8 cellular contexts compared by ENCODE assay signal in the genomic region with DNA sequence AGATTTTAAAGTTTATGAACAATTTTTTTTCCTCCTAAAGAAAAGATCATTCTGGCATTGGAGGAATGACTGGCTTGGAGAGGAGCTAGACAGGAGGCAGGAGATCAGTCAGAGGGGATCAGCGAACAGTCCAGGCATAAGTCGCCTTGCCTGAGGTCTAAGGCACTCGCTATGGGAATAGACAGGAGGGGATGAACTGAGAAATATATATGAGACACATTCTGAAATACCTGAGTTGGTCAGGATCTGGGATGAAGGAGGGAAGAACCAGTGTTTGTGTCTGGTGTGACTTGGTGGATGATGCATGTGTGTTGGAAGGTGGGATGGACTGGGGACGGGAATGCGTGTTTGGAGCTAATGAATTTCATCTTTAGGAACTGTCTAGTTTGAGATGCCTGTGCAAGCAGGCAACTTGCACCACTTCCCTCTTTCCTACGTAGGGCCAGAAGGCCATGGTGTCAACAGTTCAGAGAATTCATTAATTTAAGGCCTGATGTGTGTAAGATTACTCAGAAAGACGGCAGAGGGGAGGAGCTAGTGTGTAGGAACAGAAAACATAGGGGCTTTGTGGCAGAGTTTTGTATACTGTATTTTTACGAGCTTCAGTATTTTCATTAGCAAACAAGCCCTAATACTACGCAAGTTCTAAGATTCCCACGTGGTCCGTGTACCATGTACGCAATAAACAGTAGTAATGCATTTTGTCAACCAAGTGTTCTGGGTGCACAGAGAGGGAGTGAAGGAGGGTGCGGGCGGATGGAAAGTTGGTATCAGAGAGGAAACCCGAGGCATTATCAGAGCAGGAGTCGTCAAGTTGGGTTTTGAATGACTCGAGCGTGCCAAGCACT. TPM values are rescaled to one million over a fixed set of nuclear protein-coding genes. Genes with fewer than 3 reads are reported as not detected.
DNase-seq lines count a peak whose midpoint lies in the region; ATAC-seq and TF ChIP-seq lines count a peak whose summit lies in the region.

No MANE protein-coding gene starts in this region.

- H3K27me3 Mint-ChIP-seq in endothelial cell (ENCODE audit: unreplicated experiment), result peaks cover 5% of the 10 kb centered on the region
- H3K27me3 Mint-ChIP-seq in naive thymus-derived CD4-positive, alpha-beta T cell, result no peaks in the 10 kb centered on the region

- H3K4me1 ChIP-seq in HUES64 (ENCODE audit: insufficient read depth, low read length), result peaks cover 15% of the 10 kb centered on the region; the same call in 1 of the 2 replicates
- H3K4me1 ChIP-seq in naive thymus-derived CD4-positive, alpha-beta T cell (ENCODE audit: control insufficient read depth in 2 of 2, insufficient read depth in 2 of 2, low read length in 2 of 2), result peaks cover 8 to 14% of the 10 kb centered on the region in 2 donors
- peaks cover 10 to 23% (median 18%) of the 10 kb centered on the region in 4 donors for H3K4me1 ChIP-seq in transverse colon

- H3K4me3 Mint-ChIP-seq in endothelial cell (ENCODE audit: unreplicated experiment), result peak overlapping the region; percentile 93
- H3K4me3 Mint-ChIP-seq in naive thymus-derived CD4-positive, alpha-beta T cell, result peak overlapping the region; percentile 86 to 97 (median 94)

- H3K4me1 Mint-ChIP-seq in endothelial cell (ENCODE audit: unreplicated experiment), result peaks cover 12% of the 10 kb centered on the region
- peaks cover 17 to 41% (median 28%) of the 10 kb centered on the region in 7 donors for H3K4me1 Mint-ChIP-seq in naive thymus-derived CD4-positive, alpha-beta T cell

- H3K9me3 ChIP-seq in HUES64 (ENCODE audit: insufficient read depth, low read depth, low read length) (no peaks in the 10 kb centered on the region), transverse colon (no peaks in the 10 kb centered on the region)
- H3K9me3 ChIP-seq in naive thymus-derived CD4-positive, alpha-beta T cell (ENCODE audit: control insufficient read depth in 2 of 3, low read length in 3 of 3), result no peaks in the 10 kb centered on the region

- intact Hi-C loops in naive thymus-derived CD4-positive, alpha-beta T cell (cut with micrococcal nuclease), result loop anchor here (1.0 to 10.0 kb wide), 5 partner anchors 116 to 513 kb away; a partner anchor contains a TSS
- intact Hi-C loops in transverse colon (cut with DNase I; ENCODE audit: low total_unique reads), result no loop called here

- POLR2A ChIA-PET in naive thymus-derived CD4-positive, alpha-beta T cell (lab: Charles Lee), result interaction anchor here (1.0 to 1.8 kb wide), 3 partner anchors 11 to 59 kb away, joined by 3 to 6 read pairs (median 3); no protein-coding TSS in a partner anchor
- POLR2A ChIA-PET in HEK293T (lab: Yijun Ruan, JAX), result interaction anchor here (0.8 to 1.9 kb wide), 9 partner anchors 8 to 522 kb away, joined by 3 to 6 read pairs (median 5); a partner anchor contains a TSS

- H3K4me3 ChIP-seq in HUES64 (ENCODE audit: low read length) (peak overlapping the region; percentile 92), transverse colon (peak overlapping the region; percentile 44 to 79 (median 56))
- peak overlapping the region; percentile 82 for H3K4me3 ChIP-seq in naive thymus-derived CD4-positive, alpha-beta T cell (ENCODE audit: low read length)

- DNase-seq in AML-193 (lab: John Stamatoyannopoulos, UW), result peak; percentile 68 to 69
- DNase-seq in activated CD4-positive, alpha-beta T cell treated with anti-CD3 and anti-CD28 coated beads for 4 hours, result peak; percentile 63 to 69
- DNase-seq in endothelial cell (ENCODE audit: low spot score), result no peak
- peak in 5 of 9 donors; percentile 30 to 41 (median 35) for DNase-seq in naive thymus-derived CD4-positive, alpha-beta T cell
- no peak for DNase-seq in transverse colon
- DNase-seq in HEK293T (ENCODE audit: extremely low spot score), result no peak

- no peaks in the 10 kb centered on the region for H3K27me3 ChIP-seq in HUES64 (ENCODE audit: insufficient read depth, low read length)
- no peaks in the 10 kb centered on the region for H3K27me3 ChIP-seq in naive thymus-derived CD4-positive, alpha-beta T cell (ENCODE audit: control insufficient read depth in 2 of 2, insufficient read depth in 2 of 2, low read length in 2 of 2)
- no peaks in the 10 kb centered on the region for H3K27me3 ChIP-seq in transverse colon

- in situ Hi-C loops in transverse colon (cut with MboI; ENCODE audit: low pct_ligation_motif_present in 1 of 4, low pct_unique_long_range_greater_than_20kb in 1 of 4, low sequenced_read_pairs in 3 of 4), result loop anchor here in 1 of 4 donors (25.0 kb wide), 1 partner anchor 166 kb away; no protein-coding TSS in a partner anchor

- no peaks in the 10 kb centered on the region for H3K36me3 Mint-ChIP-seq in endothelial cell (ENCODE audit: low read depth, unreplicated experiment)
- peaks cover 0 to 18% (median 5%) of the 10 kb centered on the region in 5 donors for H3K36me3 Mint-ChIP-seq in naive thymus-derived CD4-positive, alpha-beta T cell

- WGBS in HUES64, result 34% methylated on average over 18 of the region's 18 CpGs
- WGBS in transverse colon (ENCODE audit: low coverage in 1 of 2), 2 donors, result 23 to 39% methylated on average over 4 to 18 of the region's 18 CpGs

- H3K27ac Mint-ChIP-seq in endothelial cell (ENCODE audit: unreplicated experiment), result no peak overlapping the region
- peak overlapping the region; percentile 82 to 97 (median 87) for H3K27ac Mint-ChIP-seq in naive thymus-derived CD4-positive, alpha-beta T cell

- no peaks in the 10 kb centered on the region for H3K9me3 Mint-ChIP-seq in endothelial cell (ENCODE audit: unreplicated experiment)
- no peaks in the 10 kb centered on the region for H3K9me3 Mint-ChIP-seq in naive thymus-derived CD4-positive, alpha-beta T cell

- no peak for TF ChIP-seq POLR2A in transverse colon (IDR thresholded peaks at IDR 0.05)

- no peak overlapping the region for H3K27ac ChIP-seq in HUES64 (ENCODE audit: low read depth, low read length)
- H3K27ac ChIP-seq in naive thymus-derived CD4-positive, alpha-beta T cell (ENCODE audit: low read depth, low read length), result peak overlapping the region; percentile 70
- peak overlapping the region; percentile 80 to 93 (median 88) for H3K27ac ChIP-seq in transverse colon

- peaks cover 37% of the 10 kb centered on the region for H3K36me3 ChIP-seq in HUES64 (ENCODE audit: insufficient read depth, low read length)
- peaks cover 4 to 25% (median 8%) of the 10 kb centered on the region in 3 experiments for H3K36me3 ChIP-seq in naive thymus-derived CD4-positive, alpha-beta T cell (ENCODE audit: control insufficient read depth in 2 of 3, insufficient read depth in 3 of 3, low read length in 3 of 3)
- peaks cover 0 to 15% (median 5%) of the 10 kb centered on the region in 4 donors for H3K36me3 ChIP-seq in transverse colon

- no peak for TF ChIP-seq EP300 in transverse colon (IDR thresholded peaks at IDR 0.05; ENCODE audit: low read depth)

- H3K9ac ChIP-seq in HUES64 (ENCODE audit: low read depth, low read length), result peak overlapping the region; percentile 82

- peak; percentile 22 for ATAC-seq in GM19397 (IDR thresholded peaks at IDR 0.05; ENCODE audit: unreplicated experiment)
- peak; percentile 66 for ATAC-seq in naive thymus-derived CD4-positive, alpha-beta T cell

- CTCF ChIA-PET in naive thymus-derived CD4-positive, alpha-beta T cell (lab: Charles Lee), result interaction anchor here (0.6 kb wide), 1 partner anchor 563 kb away, joined by 3 read pairs; no protein-coding TSS in a partner anchor
- CTCF ChIA-PET in HEK293T (lab: Yijun Ruan, JAX), result interaction anchor here (1.2 kb wide), 1 partner anchor 41 kb away, joined by 3 read pairs; no protein-coding TSS in a partner anchor

- TF ChIP-seq CTCF in endothelial cell (IDR thresholded peaks at IDR 0.05; ENCODE audit: unreplicated experiment), result no peak
- TF ChIP-seq CTCF in transverse colon (IDR thresholded peaks at IDR 0.05), result no peak

TF ChIP-seq in HEK293T, 16 proteins besides CTCF, POLR2A, EP300 and RAD21:
- no peak for TF ChIP-seq LEF1 (IDR thresholded peaks at IDR 0.05; ENCODE audit: borderline replicate concordance)
- TF ChIP-seq, protein P1, sequence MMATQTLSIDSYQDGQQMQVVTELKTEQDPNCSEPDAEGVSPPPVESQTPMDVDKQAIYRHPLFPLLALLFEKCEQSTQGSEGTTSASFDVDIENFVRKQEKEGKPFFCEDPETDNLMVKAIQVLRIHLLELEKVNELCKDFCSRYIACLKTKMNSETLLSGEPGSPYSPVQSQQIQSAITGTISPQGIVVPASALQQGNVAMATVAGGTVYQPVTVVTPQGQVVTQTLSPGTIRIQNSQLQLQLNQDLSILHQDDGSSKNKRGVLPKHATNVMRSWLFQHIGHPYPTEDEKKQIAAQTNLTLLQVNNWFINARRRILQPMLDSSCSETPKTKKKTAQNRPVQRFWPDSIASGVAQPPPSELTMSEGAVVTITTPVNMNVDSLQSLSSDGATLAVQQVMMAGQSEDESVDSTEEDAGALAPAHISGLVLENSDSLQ (IDR thresholded peaks at IDR 0.05), result no peak
- no peak for TF ChIP-seq BHLHE40 (IDR thresholded peaks at IDR 0.05; ENCODE audit: borderline replicate concordance)
- TF ChIP-seq HDGF (IDR thresholded peaks at IDR 0.05; ENCODE audit: borderline replicate concordance), result no peak
- no peak for TF ChIP-seq NFRKB (IDR thresholded peaks at IDR 0.05)
- no peak for TF ChIP-seq SUZ12 (IDR thresholded peaks at IDR 0.05)
- no peak for TF ChIP-seq ELF4 (IDR thresholded peaks at IDR 0.05)
- no peak for TF ChIP-seq FOXM1 (IDR thresholded peaks at IDR 0.05; ENCODE audit: borderline replicate concordance)
- no peak for TF ChIP-seq SP1 (IDR thresholded peaks at IDR 0.05)
- TF ChIP-seq FOXK2 (IDR thresholded peaks at IDR 0.05), result no peak
- no peak for TF ChIP-seq L3MBTL2 (conservative IDR thresholded peaks at IDR 0.05)
- no peak for TF ChIP-seq TARDBP (IDR thresholded peaks at IDR 0.05)

RNA-seq across cellular contexts. Expression of a gene that starts 0.8 kb away (rescaled TPM):
- polyA plus RNA-seq in HUES64 (2013, experiment 1 of 2), result 15.6 TPM
- polyA plus RNA-seq in HUES64 (2013, experiment 2 of 2), result 16.4 TPM
- total RNA-seq in endothelial cell (ENCODE audit: unreplicated experiment) (9.9 TPM), transverse colon (10 to 100 TPM in 2 of 4 donors, 1 to 10 TPM in 2; 2.6 to 11.3 (median 8.1) TPM)
- 10 to 100 TPM; 16.9 to 34.7 (median 19.1) TPM for total RNA-seq in naive thymus-derived CD4-positive, alpha-beta T cell
- polyA plus RNA-seq in naive thymus-derived CD4-positive, alpha-beta T cell, result 10 to 100 TPM; 10.3 to 10.6 TPM

Comparison
In these comparisons a context has a peak if more than half of its experiments do, and no peak if none do; other contexts are left out.
1. DNase-seq: peak in AML-193 (2 of 2), activated CD4-positive, alpha-beta T cell treated with anti-CD3 and anti-CD28 coated beads for 4 hours (2 of 2) and naive thymus-derived CD4-positive, alpha-beta T cell (5 of 9); none in endothelial cell (single experiment), transverse colon (single experiment) and HEK293T (single experiment).
2. Peak in every context shown above with its lines, with median percentiles within 50 percentile points of each other: H3K4me3 ChIP-seq.